Comparison of ENCODE assay signal across 15 cellular contexts in the genomic region with DNA sequence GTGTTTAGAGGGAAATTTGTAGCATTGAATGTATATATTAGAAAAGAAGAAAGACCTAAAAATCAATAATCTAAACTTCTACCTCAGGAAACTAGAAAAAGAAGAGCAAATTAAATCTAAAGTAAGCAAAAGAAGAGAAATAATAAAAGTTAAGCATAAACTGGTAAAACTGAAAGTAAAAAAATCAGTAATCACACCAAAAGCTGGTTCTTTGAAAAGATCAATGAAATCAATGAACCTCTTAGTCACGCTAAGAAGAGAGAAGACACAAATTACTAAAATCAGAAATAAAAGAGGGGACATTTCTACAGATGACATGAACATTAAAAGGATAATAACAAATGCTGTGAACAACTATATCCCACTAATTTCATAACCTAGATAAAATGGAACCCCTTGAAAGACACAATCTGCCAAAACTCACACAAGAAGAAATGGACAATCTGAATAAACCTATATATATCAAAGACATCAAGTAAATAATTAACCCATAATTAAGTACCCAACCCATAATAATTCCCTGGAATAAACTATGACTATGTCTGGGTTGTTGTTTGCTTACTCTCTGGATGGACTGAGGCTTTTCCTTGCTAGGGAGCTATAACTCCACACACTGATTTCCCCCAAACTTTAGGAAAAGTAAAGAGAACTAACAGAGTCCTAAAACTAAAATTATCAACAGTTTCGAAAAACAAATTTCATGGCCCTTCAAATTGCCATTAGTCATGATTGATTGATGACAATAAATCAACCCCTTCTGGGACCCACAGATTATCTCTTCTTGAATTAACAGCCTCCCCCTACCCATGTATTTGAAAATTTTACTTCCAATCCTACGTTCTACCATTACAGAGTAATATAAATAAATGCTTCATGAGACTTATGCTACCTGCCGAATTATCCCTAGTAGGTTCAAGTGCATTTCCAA.
"Had no signal": no experiment of that assay in that cellular context is flagged by ENCODE, and none has a peak within 500 bp of the region (broad histone marks: within the 10 kb centered on the region; RNA-seq: fewer than 3 reads in every experiment).

No MANE protein-coding gene starts in this region.

- H3K36me3 Mint-ChIP-seq: activated naive CD8-positive, alpha-beta T cell; neural progenitor cell had no signal

- H3K36me3 ChIP-seq: brain microvascular endothelial cell, neural progenitor cell, tibial artery had no signal

- DNase-seq: activated CD4-positive, alpha-beta T cell treated with anti-CD3 and anti-CD28 coated beads for 1 hour; activated CD8-positive, alpha-beta T cell treated with anti-CD3 and anti-CD28 coated beads for 36 hours; activated effector memory CD4-positive, alpha-beta T cell treated with Interleukin-2 at 50 U/mL for 16 hours; brain microvascular endothelial cell; cerebellar nuclear complex; dermis blood vessel endothelial cell; left ventricle myocardium superior; mesendoderm; retina; SW 1271; T1000; tibial artery had no signal

- H3K4me3 Mint-ChIP-seq: activated CD8-positive, alpha-beta T cell treated with anti-CD3 and anti-CD28 coated beads for 36 hours; activated naive CD8-positive, alpha-beta T cell; neural progenitor cell had no signal

- H3K27me3 ChIP-seq: brain microvascular endothelial cell, hepatocyte, tibial artery had no signal

- H3K9me3 Mint-ChIP-seq: activated CD8-positive, alpha-beta T cell treated with anti-CD3 and anti-CD28 coated beads for 36 hours; neural progenitor cell had no signal

- H3K4me3 ChIP-seq: hepatocyte, neural progenitor cell, tibial artery had no signal

- ATAC-seq: activated CD8-positive, alpha-beta T cell treated with anti-CD3 and anti-CD28 coated beads for 36 hours; left ventricle myocardium superior had no signal

- H3K27ac Mint-ChIP-seq: activated CD8-positive, alpha-beta T cell treated with anti-CD3 and anti-CD28 coated beads for 36 hours; activated naive CD8-positive, alpha-beta T cell; neural progenitor cell had no signal

- H3K27ac ChIP-seq: brain microvascular endothelial cell, hepatocyte, neural progenitor cell, tibial artery had no signal

- H3K9me3 ChIP-seq: tibial artery had no signal

- H3K27me3 Mint-ChIP-seq: activated CD8-positive, alpha-beta T cell treated with anti-CD3 and anti-CD28 coated beads for 36 hours; activated naive CD8-positive, alpha-beta T cell had no signal
